Comparison of ENCODE assay signal across 10 cellular contexts in the genomic region with DNA sequence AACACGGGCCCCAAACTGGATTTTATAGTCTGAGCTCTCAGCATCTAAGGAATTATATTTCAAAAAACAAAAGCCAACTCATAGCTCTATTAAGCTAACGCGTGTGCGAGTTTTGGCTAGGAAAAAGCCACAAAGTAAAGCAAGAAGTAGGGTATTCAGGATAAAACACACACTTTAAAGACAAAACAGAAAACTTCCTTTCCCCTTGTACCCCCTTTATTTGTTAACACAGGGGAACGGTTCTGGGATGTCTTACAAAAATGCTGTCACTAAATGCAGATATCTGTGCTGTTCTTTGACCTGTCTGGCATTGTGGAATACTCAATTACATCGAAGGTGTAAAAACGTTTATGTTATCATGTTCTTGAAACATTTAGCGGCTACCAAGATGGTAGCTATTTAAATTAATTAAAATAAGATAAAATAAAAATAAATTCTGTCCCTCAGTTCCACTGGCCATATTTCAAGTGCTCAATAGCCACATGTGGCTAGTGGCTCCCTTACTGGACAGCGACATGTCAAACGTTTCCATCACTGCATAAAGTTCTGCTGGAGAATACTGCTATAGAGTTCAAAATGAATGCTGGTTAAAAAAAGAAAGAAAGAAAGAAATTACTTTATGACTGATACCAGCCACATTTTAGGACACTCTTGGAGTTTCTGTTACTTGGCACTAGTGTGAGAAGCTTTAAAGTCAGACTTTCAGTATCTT. TPM values are rescaled to one million over a fixed set of nuclear protein-coding genes. Genes with fewer than 3 reads are reported as not detected.
DNase-seq lines count a peak whose midpoint lies in the region; ATAC-seq and TF ChIP-seq lines count a peak whose summit lies in the region.
"Had no signal": no experiment of that assay in that cellular context is flagged by ENCODE, and none has a peak within 500 bp of the region (broad histone marks: within the 10 kb centered on the region; RNA-seq: fewer than 3 reads in every experiment).

No MANE protein-coding gene starts in this region.

- H3K27me3 ChIP-seq in SU-DHL-6 (ENCODE audit: low read length) (no peaks in the 10 kb centered on the region), right atrium auricular region (no peaks in the 10 kb centered on the region)

- no peaks in the 10 kb centered on the region for H3K79me2 ChIP-seq in SU-DHL-6 (ENCODE audit: insufficient read depth, low read length)

- TF ChIP-seq CTCF in GM12875 (IDR thresholded peaks at IDR 0.05; ENCODE audit: borderline replicate concordance, insufficient read depth, low read depth, low read length): no peak
- TF ChIP-seq CTCF in SU-DHL-6 (IDR thresholded peaks at IDR 0.05; ENCODE audit: insufficient read depth, low read length, poor library complexity, severe bottlenecking): no peak
- no peak for TF ChIP-seq CTCF in right atrium auricular region (IDR thresholded peaks at IDR 0.05)
- no peak for TF ChIP-seq CTCF in GM20000 (IDR thresholded peaks at IDR 0.05; ENCODE audit: extremely low read depth, missing control alignments)

- no peaks in the 10 kb centered on the region for H3F3A ChIP-seq in SU-DHL-6 (ENCODE audit: insufficient read depth)

- peaks cover 0 to 16% of the 10 kb centered on the region in 2 donors for H3K4me1 ChIP-seq in right atrium auricular region
- H3K4me1 ChIP-seq: pancreas had no signal

- H3K9me2 ChIP-seq in SU-DHL-6 (replicated peaks; ENCODE audit: insufficient read depth, low read length): no peaks in the 10 kb centered on the region

- no peak overlapping the region for H3K27ac ChIP-seq in SU-DHL-6 (ENCODE audit: low read depth, low read length)
- H3K27ac ChIP-seq in right atrium auricular region: peak overlapping the region; percentile 91 to 93

- no peak for DNase-seq in right atrium auricular region (ENCODE audit: low spot score)
- no peak for DNase-seq in skeletal muscle cell (ENCODE audit: low read depth)
- DNase-seq in NCI-H1694 (lab: John Stamatoyannopoulos, UW): no peak
- no peak for DNase-seq in GM20000 (ENCODE audit: low spot score)
- DNase-seq: activated naive CD4-positive, alpha-beta T cell treated with anti-CD3 and anti-CD28 coated beads for 36 hours had no signal

- no peaks in the 10 kb centered on the region for H3K36me3 ChIP-seq in SU-DHL-6 (ENCODE audit: low read length)
- no peaks in the 10 kb centered on the region for H3K36me3 ChIP-seq in right atrium auricular region
- H3K36me3 ChIP-seq: pancreas had no signal

- no peaks in the 10 kb centered on the region for H4K20me1 ChIP-seq in SU-DHL-6 (ENCODE audit: low read depth, low read length)

- no peaks in the 10 kb centered on the region for H3K9me3 ChIP-seq in SU-DHL-6 (ENCODE audit: insufficient read depth, low read length)
- H3K9me3 ChIP-seq in right atrium auricular region: no peaks in the 10 kb centered on the region
- H3K9me3 ChIP-seq: pancreas had no signal

- H3K4me3 ChIP-seq in GM12875 (ENCODE audit: low read depth, low read length) (peak overlapping the region; percentile 84), SU-DHL-6 (ENCODE audit: insufficient read depth, low read length, poor library complexity, severe bottlenecking) (no peak overlapping the region), right atrium auricular region (peak overlapping the region; percentile 50 to 60), skeletal muscle cell (ENCODE audit: low read depth, low read length) (peak overlapping the region; percentile 61)

- H3K9ac ChIP-seq in SU-DHL-6 (ENCODE audit: low read length): no peak overlapping the region

- peak overlapping the region; percentile 61 for H2AFZ ChIP-seq in SU-DHL-6 (ENCODE audit: low read depth, low read length, severe bottlenecking)

- H3K4me2 ChIP-seq in SU-DHL-6 (ENCODE audit: low read depth, low read length, poor library complexity, severe bottlenecking): peak overlapping the region; percentile 36

- ATAC-seq in GM21447 (IDR thresholded peaks at IDR 0.05; ENCODE audit: unreplicated experiment) (no peak), GM19351 (IDR thresholded peaks at IDR 0.05; ENCODE audit: unreplicated experiment) (no peak)

RNA-seq across cellular contexts. Expression of gene MEF2C, which starts 7.2 kb away (rescaled TPM):
- total RNA-seq in right atrium auricular region: 10 to 100 TPM; 36.1 to 57.5 TPM
- total RNA-seq: activated naive CD4-positive, alpha-beta T cell treated with anti-CD3 and anti-CD28 coated beads for 36 hours had no signal
